Comparison of ENCODE assay signal across 8 cellular contexts in the genomic region with DNA sequence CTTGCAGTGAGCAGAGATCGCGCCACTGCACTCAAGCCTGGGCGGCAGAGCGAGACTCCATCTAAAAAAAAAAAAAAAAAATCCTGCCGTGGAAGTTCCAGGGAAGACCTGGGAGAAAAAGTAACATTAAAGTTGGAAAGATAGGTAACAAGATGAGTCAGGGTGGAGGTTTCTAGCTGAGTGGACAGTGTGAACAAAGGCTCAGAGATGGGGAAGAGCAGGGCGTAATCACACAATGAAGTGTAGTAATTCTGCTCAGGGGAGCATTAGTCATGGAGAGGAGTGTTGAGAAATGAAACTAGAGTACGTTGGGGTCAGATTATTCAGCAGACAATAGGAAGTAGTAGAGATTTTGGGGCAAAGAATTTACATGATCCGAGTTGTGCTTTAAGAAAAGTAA. TPM values are rescaled to one million over a fixed set of nuclear protein-coding genes. Genes with fewer than 3 reads are reported as not detected.
DNase-seq lines count a peak whose midpoint lies in the region; ATAC-seq and TF ChIP-seq lines count a peak whose summit lies in the region.

No MANE protein-coding gene starts in this region.

- H3K4me3 ChIP-seq in DOHH2 (ENCODE audit: low read length): peak overlapping the region; percentile 18
- no peak overlapping the region for H3K4me3 ChIP-seq in brain microvascular endothelial cell (ENCODE audit: low read depth, low read length)
- no peak overlapping the region for H3K4me3 ChIP-seq in upper lobe of right lung
- no peak overlapping the region for H3K4me3 ChIP-seq in uterus
- no peak overlapping the region for H3K4me3 ChIP-seq in hepatocyte

- ATAC-seq in GM21423 (IDR thresholded peaks at IDR 0.05; ENCODE audit: unreplicated experiment) (peak; percentile 86), HG03571 (IDR thresholded peaks at IDR 0.05; ENCODE audit: unreplicated experiment) (peak; percentile 90), upper lobe of right lung (peak; percentile 83), left lobe of liver (no peak)

- no peak overlapping the region for H3K27ac ChIP-seq in DOHH2 (ENCODE audit: low read depth, low read length)
- H3K27ac ChIP-seq in brain microvascular endothelial cell: no peak overlapping the region
- no peak overlapping the region for H3K27ac ChIP-seq in upper lobe of right lung
- no peak overlapping the region for H3K27ac ChIP-seq in uterus
- no peak overlapping the region for H3K27ac ChIP-seq in hepatocyte

- no peak for TF ChIP-seq POLR2A in uterus (IDR thresholded peaks at IDR 0.05)

- 92% methylated on average over 8 of the region's 8 CpGs for WGBS in hepatocyte (ENCODE audit: low lambda C conversion rate, missing lambda C conversion rate)

- H3K27me3 ChIP-seq in DOHH2 (ENCODE audit: control insufficient read depth, low read length) (0 out of 2 replicates have a peak, but pooled peaks cover 13% of the 10 kb centered on the region), brain microvascular endothelial cell (replicated peaks) (no peaks in the 10 kb centered on the region), upper lobe of right lung (no peaks in the 10 kb centered on the region), uterus (no peaks in the 10 kb centered on the region), hepatocyte (no peaks in the 10 kb centered on the region)

- no peak overlapping the region for H2AFZ ChIP-seq in hepatocyte

- DNase-seq in brain microvascular endothelial cell (peak; percentile 71), upper lobe of right lung (no peak), left lobe of liver (ENCODE audit: low spot score) (no peak), uterus (no peak), hepatocyte (ENCODE audit: low spot score) (no peak)

- intact Hi-C loops in upper lobe of right lung (cut with DNase I): no loop called here
- intact Hi-C loops in uterus (cut with DNase I; ENCODE audit: low total_unique reads): no loop called here

- H3K9me2 ChIP-seq in DOHH2 (replicated peaks; ENCODE audit: control insufficient read depth, low read length): no peaks in the 10 kb centered on the region
- no peaks in the 10 kb centered on the region for H3K9me2 ChIP-seq in hepatocyte (replicated peaks; ENCODE audit: insufficient read depth)

- no peaks in the 10 kb centered on the region for H3K36me3 ChIP-seq in DOHH2 (ENCODE audit: control insufficient read depth, low read length)
- no peaks in the 10 kb centered on the region for H3K36me3 ChIP-seq in brain microvascular endothelial cell (replicated peaks)
- no peaks in the 10 kb centered on the region for H3K36me3 ChIP-seq in upper lobe of right lung
- H3K36me3 ChIP-seq in uterus: no peaks in the 10 kb centered on the region
- no peaks in the 10 kb centered on the region for H3K36me3 ChIP-seq in hepatocyte (replicated peaks; ENCODE audit: insufficient read depth, low read depth)

- TF ChIP-seq CTCF in DOHH2 (IDR thresholded peaks at IDR 0.05; ENCODE audit: low read depth, low read length, poor library complexity, severe bottlenecking) (no peak), brain microvascular endothelial cell (IDR thresholded peaks at IDR 0.05; ENCODE audit: low read depth, low read length, missing control alignments) (no peak), upper lobe of right lung (IDR thresholded peaks at IDR 0.05) (no peak), uterus (IDR thresholded peaks at IDR 0.05) (no peak), hepatocyte (IDR thresholded peaks at IDR 0.05; ENCODE audit: poor library complexity) (no peak)

- H3K9me3 ChIP-seq in DOHH2 (ENCODE audit: control insufficient read depth, insufficient read depth, low read length) (no peaks in the 10 kb centered on the region), upper lobe of right lung (no peaks in the 10 kb centered on the region), uterus (no peaks in the 10 kb centered on the region), hepatocyte (ENCODE audit: low read depth) (no peaks in the 10 kb centered on the region)

- H4K20me1 ChIP-seq in DOHH2 (ENCODE audit: control insufficient read depth, insufficient read depth, low read depth, low read length) (no peaks in the 10 kb centered on the region), hepatocyte (ENCODE audit: insufficient read depth, poor library complexity, severe bottlenecking) (no peaks in the 10 kb centered on the region)

- H3K4me2 ChIP-seq in DOHH2 (ENCODE audit: low read length): peak overlapping the region; percentile 29; the same call in 1 of the 2 replicates
- no peak overlapping the region for H3K4me2 ChIP-seq in hepatocyte

- in situ Hi-C loops in brain microvascular endothelial cell (cut with HindIII; ENCODE audit: low pct_ligation_motif_present, low sequenced_read_pairs): no loop called here

- no peaks in the 10 kb centered on the region for H3F3A ChIP-seq in DOHH2 (ENCODE audit: control insufficient read depth, insufficient read depth)

- H3K79me2 ChIP-seq in DOHH2 (ENCODE audit: control insufficient read depth, low read length) (no peaks in the 10 kb centered on the region), hepatocyte (no peaks in the 10 kb centered on the region)

- peaks cover 5% of the 10 kb centered on the region; the same call in 1 of the 2 replicates for H3K4me1 ChIP-seq in DOHH2 (ENCODE audit: control insufficient read depth, low read length)
- H3K4me1 ChIP-seq in upper lobe of right lung: no peaks in the 10 kb centered on the region
- H3K4me1 ChIP-seq in uterus: no peaks in the 10 kb centered on the region
- H3K4me1 ChIP-seq in hepatocyte (ENCODE audit: insufficient read depth): no peaks in the 10 kb centered on the region

RNA-seq across cellular contexts. Expression of a gene that starts 21.6 kb away (rescaled TPM):
- total RNA-seq in upper lobe of right lung (40.0 TPM), left lobe of liver (19.6 TPM), uterus (10 to 100 TPM; 16.9 to 56.9 (median 49.5) TPM), hepatocyte (41.9 and 48.9 TPM in 2 replicates)
- 29.0 and 36.8 TPM in 2 replicates for polyA plus RNA-seq in hepatocyte
